In genomic region chr3:58197588-58197987, GRCh38 we compare ENCODE assay signal across 18 cellular contexts. TPM values are rescaled to one million over a fixed set of nuclear protein-coding genes. Genes with fewer than 3 reads are reported as not detected.
"Had no signal": no experiment of that assay in that cellular context is flagged by ENCODE, and none has a peak within 500 bp of the region (broad histone marks: within the 10 kb centered on the region; RNA-seq: fewer than 3 reads in every experiment).

No MANE protein-coding gene starts in this region.

- H3K4me1 ChIP-seq: breast epithelium, psoas muscle had no signal

- ATAC-seq: left ventricle myocardium superior, psoas muscle had no signal

- H3K4me3 ChIP-seq: ascending aorta, breast epithelium, psoas muscle, tibial nerve had no signal

- H3K4me2 ChIP-seq: SK-N-SH had no signal

- H3K9me3 Mint-ChIP-seq: activated T-helper 1 cell treated with anti-CD3 and anti-CD28 coated beads, Interleukin-12 subunit alpha, Interleukin-12 subunit beta, Interleukin-2, Interleukin-4 antibody, amounts not matched to agents 30 ng/mL and 10 ng/mL and 1 ng/mL, durations not matched to agents 14 hours and 24 hours and 36 hours had no signal

- H3K9me3 ChIP-seq: ascending aorta, breast epithelium, psoas muscle, SK-N-SH, tibial nerve had no signal

- H3K27ac Mint-ChIP-seq: activated T-helper 1 cell treated with anti-CD3 and anti-CD28 coated beads, Interleukin-12 subunit alpha, Interleukin-12 subunit beta, Interleukin-2, Interleukin-4 antibody, amounts not matched to agents 30 ng/mL and 10 ng/mL and 1 ng/mL, durations not matched to agents 14 hours and 24 hours and 36 hours; nephron progenitor cell had no signal

- H3K4me3 Mint-ChIP-seq: activated T-helper 1 cell treated with anti-CD3 and anti-CD28 coated beads, Interleukin-12 subunit alpha, Interleukin-12 subunit beta, Interleukin-2, Interleukin-4 antibody, amounts not matched to agents 30 ng/mL and 10 ng/mL and 1 ng/mL, durations not matched to agents 14 hours and 24 hours and 36 hours; nephron progenitor cell had no signal

- H3K27me3 ChIP-seq: ascending aorta, breast epithelium, tibial nerve had no signal

- FAIRE-seq: kidney had no signal

- DNase-seq: activated CD4-positive, CD25-positive, alpha-beta regulatory T cell treated with anti-CD3 and anti-CD28 coated beads, Interleukin-2, amount 50 U/mL, for 72 hours; activated naive CD4-positive, alpha-beta T cell; erythroblast; hippocampal formation; kidney; left ventricle myocardium superior; nephron progenitor cell; occipital lobe; psoas muscle; SK-N-SH; stimulated activated naive CD4-positive, alpha-beta T cell; T-helper 1 cell; T1000 had no signal

- H3K36me3 ChIP-seq: ascending aorta, breast epithelium, tibial nerve had no signal

- H3K27ac ChIP-seq: ascending aorta, psoas muscle had no signal

- H3K9ac ChIP-seq: SK-N-SH had no signal

RNA-seq across cellular contexts. Expression of gene DNASE1L3, which starts 13.2 kb away (rescaled TPM):
- total RNA-seq: activated CD8-positive, alpha-beta memory T cell treated with anti-CD3 and anti-CD28 coated beads for 36 hours; activated T-helper 1 cell treated with anti-CD3 and anti-CD28 coated beads, Interleukin-12 subunit alpha, Interleukin-12 subunit beta, Interleukin-2, Interleukin-4 antibody, amounts not matched to agents 30 ng/mL and 10 ng/mL and 1 ng/mL, durations not matched to agents 14 hours and 24 hours and 36 hours had no signal
- polyA plus RNA-seq: SK-N-SH had no signal
